In genomic region chr18:70205421-70206397, GRCh38 we compare ENCODE assay signal across 1 cellular context.
TF ChIP-seq lines count a peak whose summit lies in the region.

Gene RTTN, minus strand, starts transcription at chr18:70205687. Its CDS starts 29 bp downstream, at chr18:70205658.

TF ChIP-seq in HepG2, 621 proteins besides CTCF, POLR2A, EP300 and RAD21 (continued from another document and continues in another):
- TF ChIP-seq TRAFD1 (CRISPR knock-in tag; IDR thresholded peaks at IDR 0.05; ENCODE audit: borderline replicate concordance) (peak; percentile 87; the same call in 1 of the 2 replicates), ZNF407 (CRISPR knock-in tag; IDR thresholded peaks at IDR 0.05; ENCODE audit: not compliant biosample characterization) (peak; percentile 85), SMC3 (IDR thresholded peaks at IDR 0.05; ENCODE audit: low read length) (no peak), GATAD2A (CRISPR knock-in tag; IDR thresholded peaks at IDR 0.05) (peak; percentile 79), SP1 (IDR thresholded peaks at IDR 0.05) (no peak), SP1 (CRISPR knock-in tag; IDR thresholded peaks at IDR 0.05) (peak; percentile 81; the same call in 1 of the 2 replicates), WIZ (CRISPR knock-in tag; IDR thresholded peaks at IDR 0.05) (peak; percentile 70; the same call in 1 of the 2 replicates), ZBTB25 (CRISPR knock-in tag; IDR thresholded peaks at IDR 0.05) (peak; percentile 71; the same call in 1 of the 2 replicates), ZXDC (CRISPR knock-in tag; IDR thresholded peaks at IDR 0.05) (peak; percentile 94; the same call in 1 of the 2 replicates), IRF9 (CRISPR knock-in tag; IDR thresholded peaks at IDR 0.05; ENCODE audit: borderline replicate concordance) (peak; percentile 84; the same call in 1 of the 2 replicates), NR2C2 (CRISPR knock-in tag; IDR thresholded peaks at IDR 0.05; ENCODE audit: borderline replicate concordance) (peak; percentile 47; the same call in 1 of the 2 replicates), ATF7-NPFF (CRISPR knock-in tag; IDR thresholded peaks at IDR 0.05; ENCODE audit: low read depth) (peak; percentile 76), MTF2 (CRISPR knock-in tag; IDR thresholded peaks at IDR 0.05; ENCODE audit: borderline replicate concordance) (no peak), ZNF746 (CRISPR knock-in tag; IDR thresholded peaks at IDR 0.05) (peak; percentile 52), ZNF205 (CRISPR knock-in tag; IDR thresholded peaks at IDR 0.05) (0 out of 2 replicates have a peak, but pooled peaks have one; percentile 20), ZBTB7A (CRISPR knock-in tag; IDR thresholded peaks at IDR 0.05) (no peak), MLXIP (CRISPR knock-in tag; IDR thresholded peaks at IDR 0.05; ENCODE audit: borderline replicate concordance) (no peak), CHD4 (IDR thresholded peaks at IDR 0.05; ENCODE audit: borderline replicate concordance, low read length) (no peak), MAX (IDR thresholded peaks at IDR 0.05) (peak; percentile 87), KDM5B (CRISPR knock-in tag; IDR thresholded peaks at IDR 0.05; ENCODE audit: borderline replicate concordance) (peak; percentile 88; the same call in 1 of the 2 replicates), HNRNPH1 (optimal IDR thresholded peaks at IDR 0.05; ENCODE audit: low read depth, low read length) (no peak), KDM5A (IDR thresholded peaks at IDR 0.05; ENCODE audit: borderline replicate concordance, low read length) (peak; percentile 100), MAFF (IDR thresholded peaks at IDR 0.05; ENCODE audit: low read depth, low read length) (0 out of 2 replicates have a peak, but pooled peaks have one; percentile 1), REL (CRISPR knock-in tag; conservative IDR thresholded peaks at IDR 0.05) (peak; percentile 74; the same call in 1 of the 2 replicates), PAF1 (CRISPR knock-in tag; IDR thresholded peaks at IDR 0.05) (no peak), PRDM4 (CRISPR knock-in tag; IDR thresholded peaks at IDR 0.05; ENCODE audit: borderline replicate concordance) (0 out of 2 replicates have a peak, but pooled peaks have one; percentile 50), GABPB1 (CRISPR knock-in tag; IDR thresholded peaks at IDR 0.05) (peak; percentile 96), ZNF788 (CRISPR knock-in tag; IDR thresholded peaks at IDR 0.05; ENCODE audit: borderline replicate concordance) (peak; percentile 92; the same call in 1 of the 2 replicates), TRIM24 (CRISPR knock-in tag; IDR thresholded peaks at IDR 0.05) (no peak), ZNF703 (CRISPR knock-in tag; IDR thresholded peaks at IDR 0.05; ENCODE audit: borderline replicate concordance) (peak; percentile 81; the same call in 1 of the 2 replicates), MYPOP (CRISPR knock-in tag; IDR thresholded peaks at IDR 0.05) (peak; percentile 29; the same call in 1 of the 2 replicates), ZNF580 (CRISPR knock-in tag; IDR thresholded peaks at IDR 0.05; ENCODE audit: borderline replicate concordance, low read depth) (peak; percentile 84; the same call in 1 of the 2 replicates), NFIC (IDR thresholded peaks at IDR 0.05; ENCODE audit: low read length) (peak; percentile 68; the same call in 1 of the 2 replicates), MEIS2 (CRISPR knock-in tag; IDR thresholded peaks at IDR 0.05) (peak; percentile 91; the same call in 1 of the 2 replicates)
